ENCODE assay signal across 12 cellular contexts in genomic region chr2:179454443-179455218, GRCh38.
A peak's percentile ranks its signal among the peaks of the same experiment; 100 is the strongest.
DNase-seq lines count a peak whose midpoint lies in the region; ATAC-seq and TF ChIP-seq lines count a peak whose summit lies in the region.
"Had no signal": no experiment of that assay in that cellular context is flagged by ENCODE, and none has a peak within 500 bp of the region (broad histone marks: within the 10 kb centered on the region; RNA-seq: fewer than 3 reads in every experiment).

No MANE protein-coding gene starts in this region.

- CTCF ChIA-PET in BJ (lab: Yijun Ruan, JAX) = interaction anchor here (0.7 kb wide), 1 partner anchor 158 kb away, joined by 3 read pairs; no protein-coding TSS in a partner anchor
- CTCF ChIA-PET in PC-3 (lab: Charles Lee) = no interaction called here

- peak overlapping the region; percentile 93 for H3K27ac ChIP-seq in PC-3 (ENCODE audit: low read length)

- BruUV-seq in PC-3 (replicated peaks; lab: Mats Ljungman, UMichigan) = no TSS peak

- DNase-seq in BJ (ENCODE audit: low read depth) = peak; percentile 69
- DNase-seq in PC-3 = peak; percentile 91
- DNase-seq in choroid plexus epithelial cell (ENCODE audit: low read depth) = peak; percentile 96
- peak; percentile 10 to 86 for DNase-seq in lung microvascular endothelial cell (ENCODE audit: low read depth in 2 of 2)
- no peak for DNase-seq in stimulated activated naive CD4-positive, alpha-beta T cell treated with Interleukin-2 at 50 U/mL for 16 hours (lab: John Stamatoyannopoulos, UW)
- DNase-seq in GM13976 (ENCODE audit: low spot score) = no peak
- DNase-seq in effector CD8-positive, alpha-beta T cell (lab: John Stamatoyannopoulos, UW) = no peak
- DNase-seq: activated CD4-positive, alpha-beta T cell treated with anti-CD3 and anti-CD28 coated beads for 1 hour; NCI-H1092 treated with DMSO at 0.1 percent for 48 hours had no signal

- no peaks in the 10 kb centered on the region for H3K9me3 ChIP-seq in PC-3 (ENCODE audit: low read length)

- H3K4me3 ChIP-seq in BJ (ENCODE audit: low read depth, low read length) (no peak overlapping the region), PC-3 (ENCODE audit: low read length) (no peak overlapping the region), choroid plexus epithelial cell (ENCODE audit: low read depth, low read length) (no peak overlapping the region)
- H3K4me3 ChIP-seq: GM12878 had no signal

- no peak for TF ChIP-seq CTCF in BJ (IDR thresholded peaks at IDR 0.05; ENCODE audit: insufficient read depth, low read depth, low read length)
- TF ChIP-seq CTCF in PC-3 (conservative IDR thresholded peaks at IDR 0.05; ENCODE audit: low read depth, low read length) = no peak
- no peak for TF ChIP-seq CTCF in choroid plexus epithelial cell (conservative IDR thresholded peaks at IDR 0.05; ENCODE audit: low read depth, low read length)
- TF ChIP-seq CTCF in GM13976 (IDR thresholded peaks at IDR 0.05; ENCODE audit: borderline replicate concordance, control extremely low read depth, extremely low read depth, insufficient read depth, missing control alignments) = no peak

- ATAC-seq in PC-3 (peak; percentile 97), HG03457 (IDR thresholded peaks at IDR 0.05; ENCODE audit: unreplicated experiment) (no peak)
- ATAC-seq: GM12878; stimulated activated effector memory CD8-positive, alpha-beta T cell treated with anti-CD3 and anti-CD28 coated beads, Interleukin-12 subunit alpha, Interleukin-12 subunit beta, amount 100 ng/mL, for 72 hours had no signal

- no peaks in the 10 kb centered on the region for H4K20me1 ChIP-seq in PC-3 (ENCODE audit: low read length)

- H3K9me2 ChIP-seq in PC-3 (replicated peaks; ENCODE audit: low read length) = no peaks in the 10 kb centered on the region

- no peaks in the 10 kb centered on the region for H3K27me3 ChIP-seq in BJ (ENCODE audit: control insufficient read depth, insufficient read depth, low read length)
- H3K27me3 ChIP-seq in PC-3 (ENCODE audit: low read length) = no peaks in the 10 kb centered on the region

- no peaks in the 10 kb centered on the region for H3K79me2 ChIP-seq in PC-3 (ENCODE audit: low read length)

- H3K36me3 ChIP-seq in BJ (ENCODE audit: control insufficient read depth, insufficient read depth, low read length) (no peaks in the 10 kb centered on the region), PC-3 (ENCODE audit: low read depth, low read length) (peaks cover 12% of the 10 kb centered on the region; the same call in 1 of the 2 replicates)

- H3F3A ChIP-seq in PC-3 (ENCODE audit: low read length, unreplicated experiment) = peaks cover 10% of the 10 kb centered on the region

- peak overlapping the region; percentile 54 for H3K4me2 ChIP-seq in PC-3 (ENCODE audit: low read length)

- peaks cover 33% of the 10 kb centered on the region for H3K4me1 ChIP-seq in PC-3 (ENCODE audit: insufficient read depth, low read length)

- intact Hi-C loops in PC-3 (cut with micrococcal nuclease) = no loop called here

- in situ Hi-C loops in GM13976 (cut with MboI; ENCODE audit: low sequenced_read_pairs, unreplicated experiment) = no loop called here

- POLR2A ChIA-PET in BJ (lab: Charles Lee) = no interaction called here
- POLR2A ChIA-PET in PC-3 (lab: Charles Lee; ENCODE audit: unreplicated experiment) = interaction anchor here (0.6 kb wide), 1 partner anchor 586 kb away, joined by 5 read pairs; no protein-coding TSS in a partner anchor

- H3K9ac ChIP-seq in PC-3 (ENCODE audit: low read length) = peak overlapping the region; percentile 59

- H2AFZ ChIP-seq in PC-3 (ENCODE audit: low read length) = no peak overlapping the region

Comparison
In these comparisons a context has a peak if more than half of its experiments do, and no peak if none do; other contexts are left out.
1. DNase-seq: peak in BJ (single experiment), PC-3 (single experiment), choroid plexus epithelial cell (single experiment) and lung microvascular endothelial cell (2 of 2); none in stimulated activated naive CD4-positive, alpha-beta T cell treated with Interleukin-2 at 50 U/mL for 16 hours (single experiment), GM13976 (single experiment) and effector CD8-positive, alpha-beta T cell (single experiment).